1 cellular context compared by ENCODE assay signal in the genomic region with DNA sequence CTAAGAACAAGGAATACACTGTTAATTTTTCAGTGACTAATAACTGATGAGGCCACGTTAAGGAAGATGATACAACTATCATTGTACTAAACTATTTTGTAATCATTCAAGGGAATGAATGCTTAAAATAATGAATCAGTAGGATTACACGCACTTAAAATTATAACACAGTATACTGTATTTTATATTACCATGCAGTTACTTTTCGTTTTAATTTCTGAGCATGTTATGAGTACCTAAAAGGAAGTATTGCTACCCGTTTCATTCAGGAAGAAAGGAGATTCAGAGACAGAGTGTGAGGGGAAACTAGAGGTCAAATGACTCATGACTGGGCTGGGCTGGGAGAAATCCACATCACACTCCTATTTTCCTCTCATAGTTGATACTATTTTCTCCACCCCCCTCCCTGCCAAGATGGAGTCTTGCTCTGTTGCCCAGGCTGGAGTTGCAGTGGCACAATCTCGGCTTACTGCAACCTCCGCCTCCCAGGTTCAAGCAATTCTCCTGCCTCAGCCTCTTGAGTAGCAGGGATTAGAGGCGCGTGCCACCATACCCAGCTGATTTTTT.
TF ChIP-seq lines count a peak whose summit lies in the region.

No MANE protein-coding gene starts in this region.

TF ChIP-seq in A549, 52 proteins besides CTCF, POLR2A, EP300 and RAD21 (continued from another document):
- TF ChIP-seq MAX (IDR thresholded peaks at IDR 0.05) = peak; percentile 63
- TF ChIP-seq SREBF2 (IDR thresholded peaks at IDR 0.05) = no peak
- no peak for TF ChIP-seq NR3C1 (IDR thresholded peaks at IDR 0.05)
- TF ChIP-seq TP53 (CRISPR knock-in tag; IDR thresholded peaks at IDR 0.05) = no peak
- peak; percentile 51; the same call in 1 of the 2 replicates for TF ChIP-seq JUNB (IDR thresholded peaks at IDR 0.05)
- TF ChIP-seq TFCP2L1 (CRISPR knock-in tag; IDR thresholded peaks at IDR 0.05) = no peak; the same call in 1 of the 2 replicates
- TF ChIP-seq HDAC2 (IDR thresholded peaks at IDR 0.05) = no peak
- TF ChIP-seq ZC3H11A (IDR thresholded peaks at IDR 0.05) = no peak
TF ChIP-seq in A549: peak in this region for 18.
